8 cellular contexts compared by ENCODE assay signal in the genomic region with DNA sequence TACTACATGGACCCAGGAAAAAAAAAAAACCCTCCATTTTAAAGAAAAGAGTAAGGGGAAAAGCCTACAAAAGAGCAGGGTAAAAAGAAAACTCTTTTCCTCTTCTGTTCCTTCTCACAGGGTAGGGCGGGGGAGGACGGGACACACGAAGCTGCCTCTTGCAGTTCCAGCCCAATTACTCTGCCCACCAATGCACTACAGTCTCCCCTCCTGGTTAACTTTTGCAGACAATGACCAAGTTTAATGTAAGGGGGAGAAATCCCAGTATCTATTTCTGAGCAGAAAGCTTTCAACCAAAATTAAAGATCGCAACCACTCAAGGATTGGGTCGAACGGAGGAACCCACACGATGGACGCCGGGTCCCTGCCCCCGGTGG. TPM values are rescaled to one million over a fixed set of nuclear protein-coding genes. Genes with fewer than 3 reads are reported as not detected.
DNase-seq lines count a peak whose midpoint lies in the region; ATAC-seq, FAIRE-seq and TF ChIP-seq lines count a peak whose summit lies in the region.

No MANE protein-coding gene starts in this region.

- peaks cover 57% of the 10 kb centered on the region for H3K79me2 ChIP-seq in DOHH2 (ENCODE audit: control insufficient read depth, low read length)
- H3K79me2 ChIP-seq in Karpas-422 (ENCODE audit: low read length) = peaks cover 27% of the 10 kb centered on the region
- peaks cover 50% of the 10 kb centered on the region for H3K79me2 ChIP-seq in K562 (ENCODE audit: control insufficient read depth, insufficient read depth, low read length)

- TF ChIP-seq POLR2A in K562 (conservative IDR thresholded peaks at IDR 0.05) = no peak
- no peak for TF ChIP-seq POLR2A in uterus (IDR thresholded peaks at IDR 0.05)

- no peak for TF ChIP-seq CTCF in DOHH2 (IDR thresholded peaks at IDR 0.05; ENCODE audit: low read depth, low read length, poor library complexity, severe bottlenecking)
- TF ChIP-seq CTCF in K562 (IDR thresholded peaks at IDR 0.05 in 2 of 3, conservative IDR thresholded peaks at IDR 0.05 in 1 of 3; ENCODE audit: insufficient read depth in 2 of 3, low read depth in 1 of 3, low read length in 3 of 3) = no peak
- no peak for TF ChIP-seq CTCF in lower lobe of right lung (IDR thresholded peaks at IDR 0.05)
- no peak for TF ChIP-seq CTCF in uterus (IDR thresholded peaks at IDR 0.05)
- no peak for TF ChIP-seq CTCF in omental fat pad (IDR thresholded peaks at IDR 0.05)

- no peak overlapping the region for H2AFZ ChIP-seq in Karpas-422 (ENCODE audit: low read length)
- H2AFZ ChIP-seq in K562 (ENCODE audit: low read depth, low read length) = peak overlapping the region; percentile 46; the same call in 1 of the 2 replicates

- in situ Hi-C loops in K562 (cut with MboI) = no loop called here

- CTCF ChIA-PET in K562 (lab: Yijun Ruan, JAX; ENCODE audit: low intra/inter-chr PET ratio) = no interaction called here

- H3K9me1 ChIP-seq in K562 (ENCODE audit: control insufficient read depth, insufficient read depth, low read length) = peaks cover 3% of the 10 kb centered on the region

- H3K9me3 ChIP-seq in DOHH2 (ENCODE audit: control insufficient read depth, insufficient read depth, low read length) = no peaks in the 10 kb centered on the region
- no peaks in the 10 kb centered on the region for H3K9me3 ChIP-seq in Karpas-422 (ENCODE audit: low read length)
- H3K9me3 ChIP-seq in K562 (replicated peaks; ENCODE audit: control insufficient read depth, insufficient read depth, low read depth, low read length) = no peaks in the 10 kb centered on the region
- H3K9me3 ChIP-seq in lower lobe of right lung = no peaks in the 10 kb centered on the region
- H3K9me3 ChIP-seq in uterus = no peaks in the 10 kb centered on the region

- H4K20me1 ChIP-seq in DOHH2 (ENCODE audit: control insufficient read depth, insufficient read depth, low read depth, low read length) (peaks cover 7% of the 10 kb centered on the region), Karpas-422 (ENCODE audit: insufficient read depth, low read depth, low read length) (peaks cover 50% of the 10 kb centered on the region), K562 (replicated peaks; ENCODE audit: control insufficient read depth, insufficient read depth, low read length) (peaks cover 8% of the 10 kb centered on the region)

- 3% methylated on average over 10 of the region's 10 CpGs for WGBS in K562 (ENCODE audit: insufficient coverage, low coverage, missing lambda C conversion rate)

- H3K9ac ChIP-seq in Karpas-422 (ENCODE audit: low read length) (peak overlapping the region; percentile 89), K562 (ENCODE audit: insufficient read depth in 1 of 2, low read depth in 2 of 2, low read length in 2 of 2) (peak overlapping the region; percentile 84 to 95)

- no peaks in the 10 kb centered on the region for H3K9me2 ChIP-seq in DOHH2 (replicated peaks; ENCODE audit: control insufficient read depth, low read length)
- H3K9me2 ChIP-seq in Karpas-422 (replicated peaks; ENCODE audit: insufficient read depth, low read length) = no peaks in the 10 kb centered on the region

- no peak for TF ChIP-seq EP300 in K562 (IDR thresholded peaks at IDR 0.05; ENCODE audit: low read length)

- H3F3A ChIP-seq in DOHH2 (ENCODE audit: control insufficient read depth, insufficient read depth) = no peaks in the 10 kb centered on the region

- ATAC-seq in K562 (peak; percentile 27), lower lobe of right lung (no peak), GM19395 (IDR thresholded peaks at IDR 0.05; ENCODE audit: unreplicated experiment) (no peak), omental fat pad (ENCODE audit: low FRiP score) (no peak)

- peak overlapping the region; percentile 56 for H3K27ac ChIP-seq in DOHH2 (ENCODE audit: low read depth, low read length)
- no peak overlapping the region for H3K27ac ChIP-seq in Karpas-422 (ENCODE audit: low read length)
- peak overlapping the region; percentile 85 for H3K27ac ChIP-seq in K562 (ENCODE audit: extremely low read depth, low read depth, low read length)
- peak overlapping the region; percentile 79 for H3K27ac ChIP-seq in lower lobe of right lung
- peak overlapping the region; percentile 82 to 100 for H3K27ac ChIP-seq in uterus

- H3K4me1 ChIP-seq in DOHH2 (ENCODE audit: control insufficient read depth, low read length) (peaks cover 24% of the 10 kb centered on the region), Karpas-422 (ENCODE audit: low read length) (peaks cover 25% of the 10 kb centered on the region), K562 (replicated peaks in 1 of 2; ENCODE audit: control insufficient read depth in 2 of 2, insufficient read depth in 2 of 2, low read length in 2 of 2) (peaks cover 10 to 50% of the 10 kb centered on the region in 2 experiments; a peak in 4 of 5 replicates), lower lobe of right lung (peaks cover 55% of the 10 kb centered on the region), uterus (peaks cover 12 to 31% of the 10 kb centered on the region in 2 donors)

- H3K27me3 ChIP-seq in DOHH2 (ENCODE audit: control insufficient read depth, low read length) = peaks cover 25% of the 10 kb centered on the region
- H3K27me3 ChIP-seq in Karpas-422 (ENCODE audit: low read length) = no peaks in the 10 kb centered on the region
- H3K27me3 ChIP-seq in K562 (ENCODE audit: control insufficient read depth in 2 of 2, insufficient read depth in 2 of 2, low read length in 2 of 2) = peaks cover 23 to 25% of the 10 kb centered on the region in 2 experiments
- peaks cover 11% of the 10 kb centered on the region for H3K27me3 ChIP-seq in lower lobe of right lung (ENCODE audit: low read depth)
- no peaks in the 10 kb centered on the region for H3K27me3 ChIP-seq in uterus

- FAIRE-seq in K562 (lab: Jason Lieb, UNC) = no peak

- peak; percentile 51 for DNase-seq in Karpas-422
- peak in 2 of 4 experiments; percentile 46 to 55 for DNase-seq in K562 (ENCODE audit: extremely low read depth in 1 of 4, low spot score in 3 of 4)
- no peak for DNase-seq in lower lobe of right lung
- no peak for DNase-seq in uterus
- DNase-seq in dedifferentiated amniotic fluid mesenchymal stem cell (ENCODE audit: extremely low spot score) = no peak
- DNase-seq in omental fat pad (ENCODE audit: low spot score) = no peak

- H3K4me3 ChIP-seq in DOHH2 (ENCODE audit: low read length) (peak overlapping the region; percentile 91), Karpas-422 (ENCODE audit: low read length) (peak overlapping the region; percentile 94), K562 (peak overlapping the region; percentile 75), lower lobe of right lung (peak overlapping the region; percentile 71), uterus (peak overlapping the region; percentile 69 to 76)

- BruUV-seq in K562 (replicated peaks; lab: Mats Ljungman, UMichigan) = no TSS peak

- POLR2A ChIA-PET in K562 (lab: Yijun Ruan, JAX) = interaction anchor here (0.6 to 0.8 kb wide), 4 partner anchors 17 to 605 kb away, joined by 3 to 4 read pairs (median 3); no protein-coding TSS in a partner anchor

- intact Hi-C loops in K562 (cut with micrococcal nuclease) (no loop called here), lower lobe of right lung (cut with DNase I) (no loop called here), uterus (cut with DNase I; ENCODE audit: low total_unique reads) (no loop called here)

- H3K36me3 ChIP-seq in DOHH2 (ENCODE audit: control insufficient read depth, low read length) (peaks cover 7% of the 10 kb centered on the region), Karpas-422 (ENCODE audit: insufficient read depth, low read length) (no peaks in the 10 kb centered on the region), K562 (ENCODE audit: control insufficient read depth, insufficient read depth, low read length) (no peaks in the 10 kb centered on the region), lower lobe of right lung (no peaks in the 10 kb centered on the region), uterus (no peaks in the 10 kb centered on the region)

- TF ChIP-seq RAD21 in K562 (CRISPR knock-in tag; conservative IDR thresholded peaks at IDR 0.05 in 1 of 2, IDR thresholded peaks at IDR 0.05 in 1 of 2) = no peak

- H3K4me2 ChIP-seq in DOHH2 (ENCODE audit: low read length) = peak overlapping the region; percentile 91
- peak overlapping the region; percentile 74 for H3K4me2 ChIP-seq in Karpas-422 (ENCODE audit: low read depth, low read length, poor library complexity, severe bottlenecking)
- H3K4me2 ChIP-seq in K562 (ENCODE audit: insufficient read depth, low read length) = peak overlapping the region; percentile 77

RNA-seq across cellular contexts. Expression of a gene that starts 1.3 kb away (rescaled TPM):
- total RNA-seq in Karpas-422 (2014; rRNA removed; shearing (Covaris generic); ENCODE audit: low replicate concordance) = 4.0 and 7.2 TPM in 2 replicates
- 18.5 and 32.2 TPM in 2 replicates for total RNA-seq in K562 (2011; cell fraction: chromatin; rRNA removed; ENCODE audit: low replicate concordance)
- total RNA-seq in K562 (2011; cell fraction: nucleolus; rRNA removed) = 19.6 and 19.7 TPM in 2 replicates
- 11.3 and 13.2 TPM in 2 replicates for total RNA-seq in K562 (2011; cell fraction: nucleoplasm; rRNA removed)
- total RNA-seq in K562 (2014; rRNA removed) = 10.9 and 13.4 TPM in 2 replicates
- 2.8 and 3.5 TPM in 2 replicates for total RNA-seq in K562 (2014; rRNA removed; fragmentation: Illumina TruSeq; extraction: Trizol)
- total RNA-seq in K562 (2015; rRNA removed; fragmentation: Illumina TruSeq; extraction: Trizol) = 4.2 and 5.9 TPM in 2 replicates
- total RNA-seq in K562 (2021) = 37.1 and 38.1 TPM in 2 replicates
- 4.0 and 4.9 TPM in 2 replicates for polyA plus RNA-seq in K562 (2011; rRNA removed)
- 3.6 and 8.4 TPM in 2 replicates for polyA plus RNA-seq in K562 (2011; cell fraction: cytosol; rRNA removed)
- 9.8 and 12.8 TPM in 2 replicates for polyA plus RNA-seq in K562 (2011; cell fraction: nucleus; rRNA removed)
- polyA plus RNA-seq in K562 (2012) = 13.7 and 16.2 TPM in 2 replicates
- polyA plus RNA-seq in K562 (2014; fragmentation: Illumina TruSeq; extraction: Trizol) = 7.1 and 11.4 TPM in 2 replicates
- polyA plus RNA-seq in K562 (2014; fragmentation: Nextera tagmentation; extraction: Ambion mirVana) = 1 to 10 TPM in 1 of 2 experiments, under 1 TPM in 1; 0.82 to 3.1 TPM
- 8.5 and 8.8 TPM in 2 replicates for polyA plus RNA-seq in K562 (2014; rRNA removed)
- 5.2 and 5.5 TPM in 2 replicates for polyA minus RNA-seq in K562 (2011; rRNA and poly(A)+ RNA removed)
- 22.5 and 23.8 TPM in 2 replicates for polyA minus RNA-seq in K562 (2011; cell fraction: cytosol; rRNA and poly(A)+ RNA removed)
- 8.8 and 10.9 TPM in 2 replicates for polyA minus RNA-seq in K562 (2011; cell fraction: nucleus; rRNA and poly(A)+ RNA removed)
- 35.5 TPM for total RNA-seq in lower lobe of right lung
- 10 to 100 TPM in 3 of 4 donors, 1 to 10 TPM in 1; 7.2 to 85.0 (median 42.6) TPM for total RNA-seq in uterus
- 10 to 100 TPM; 13.7 to 39.9 (median 18.7) TPM for total RNA-seq in omental fat pad

RNA-seq across cellular contexts. Expression of a gene that starts 41.3 kb away (rescaled TPM):
- total RNA-seq in Karpas-422 (2014; rRNA removed; shearing (Covaris generic); ENCODE audit: low replicate concordance) = 41.0 and 49.5 TPM in 2 replicates
- total RNA-seq in K562 (2011; cell fraction: chromatin; rRNA removed; ENCODE audit: low replicate concordance) = 5.2 and 12.0 TPM in 2 replicates
- total RNA-seq in K562 (2011; cell fraction: nucleolus; rRNA removed) = 5.4 and 7.3 TPM in 2 replicates
- total RNA-seq in K562 (2011; cell fraction: nucleoplasm; rRNA removed) = 7.1 and 8.9 TPM in 2 replicates
- total RNA-seq in K562 (2014; rRNA removed) (7.5 and 10.3 TPM in 2 replicates), K562 (2014; rRNA removed; fragmentation: Illumina TruSeq; extraction: Trizol) (4.8 and 4.9 TPM in 2 replicates), K562 (2015; rRNA removed; fragmentation: Illumina TruSeq; extraction: Trizol) (3.1 and 3.4 TPM in 2 replicates), K562 (2021) (8.7 and 9.2 TPM in 2 replicates), lower lobe of right lung (15.6 TPM), uterus (10 to 100 TPM in 2 of 4 donors, 1 to 10 TPM in 2; 7.4 to 23.9 (median 13.6) TPM), omental fat pad (10 to 100 TPM in 2 of 4 donors, 1 to 10 TPM in 2; 8.8 to 18.3 (median 12.9) TPM)
- polyA plus RNA-seq in K562 (2011; rRNA removed) (4.1 and 5.9 TPM in 2 replicates), K562 (2014; fragmentation: Illumina TruSeq; extraction: Trizol) (7.9 and 8.6 TPM in 2 replicates), K562 (2014; fragmentation: Nextera tagmentation; extraction: Ambion mirVana) (1 to 10 TPM; 1.1 to 1.7 TPM), K562 (2014; rRNA removed) (6.4 and 10.3 TPM in 2 replicates)
- polyA plus RNA-seq in K562 (2011; cell fraction: cytosol; rRNA removed) = 4.6 and 5.2 TPM in 2 replicates
- polyA plus RNA-seq in K562 (2011; cell fraction: nucleus; rRNA removed) = 4.3 and 6.5 TPM in 2 replicates
- polyA plus RNA-seq in K562 (2012) = 5.6 and 8.1 TPM in 2 replicates
- 2.5 and 3.2 TPM in 2 replicates for polyA minus RNA-seq in K562 (2011; rRNA and poly(A)+ RNA removed)
- polyA minus RNA-seq in K562 (2011; cell fraction: cytosol; rRNA and poly(A)+ RNA removed) = 4.4 and 7.0 TPM in 2 replicates
- polyA minus RNA-seq in K562 (2011; cell fraction: nucleus; rRNA and poly(A)+ RNA removed) = 4.0 and 4.4 TPM in 2 replicates
